9 cellular contexts compared by ENCODE assay signal in genomic region chr20:16801919-16802651, GRCh38. TPM values are rescaled to one million over a fixed set of nuclear protein-coding genes. Genes with fewer than 3 reads are reported as not detected.
DNase-seq lines count a peak whose midpoint lies in the region; ATAC-seq, FAIRE-seq and TF ChIP-seq lines count a peak whose summit lies in the region.
"Had no signal": no experiment of that assay in that cellular context is flagged by ENCODE, and none has a peak within 500 bp of the region (broad histone marks: within the 10 kb centered on the region; RNA-seq: fewer than 3 reads in every experiment).

No MANE protein-coding gene starts in this region.

- intact Hi-C loops in pancreas (cut with DNase I), result loop anchor here (2.0 to 10.0 kb wide), 4 partner anchors 483 to 635 kb away; no protein-coding TSS in a partner anchor

- FAIRE-seq in GM19239 (lab: Jason Lieb, UNC) (peak; percentile 80), pancreas (lab: Jason Lieb, UNC) (peak; percentile 26)

- H3K4me3 Mint-ChIP-seq in activated T-cell treated with anti-CD3 and anti-CD28 coated beads, Interleukin-2, amount 50 U/mL, for 4 hours, result no peak overlapping the region

- DNase-seq in GM19239 (ENCODE audit: insufficient read length, low spot score) (peak; percentile 12), HuH-7 (ENCODE audit: low spot score) (peak; percentile 40), fibroblast of villous mesenchyme (ENCODE audit: low read depth) (peak; percentile 51), pancreas (peak; percentile 22 to 86 (median 62)), NCI-H226 (no peak)
- peak; percentile 39 for DNase-seq in activated T-cell treated with anti-CD3 and anti-CD28 coated beads, Interleukin-2, amount 50 U/mL, for 4 hours

- H3K36me3 ChIP-seq in OCI-LY1 (ENCODE audit: insufficient read depth, low read length), result no peaks in the 10 kb centered on the region
- no peaks in the 10 kb centered on the region for H3K36me3 ChIP-seq in pancreas

- H2AFZ ChIP-seq in OCI-LY1 (ENCODE audit: low read length), result no peak overlapping the region

- peaks cover 48% of the 10 kb centered on the region for H3K27me3 Mint-ChIP-seq in activated T-cell treated with anti-CD3 and anti-CD28 coated beads, Interleukin-2, amount 50 U/mL, for 4 hours (ENCODE audit: low read depth)

- no peaks in the 10 kb centered on the region for H3K27me3 ChIP-seq in OCI-LY1 (ENCODE audit: insufficient read depth, low read length)
- peaks cover 0 to 12% (median 0%) of the 10 kb centered on the region in 4 donors for H3K27me3 ChIP-seq in pancreas

- no peaks in the 10 kb centered on the region for H4K20me1 ChIP-seq in OCI-LY1 (ENCODE audit: insufficient read depth, low read length)

- H3K9ac ChIP-seq in OCI-LY1 (ENCODE audit: low read length), result no peak overlapping the region

- peak; percentile 87 for TF ChIP-seq CTCF in C4-2B (conservative IDR thresholded peaks at IDR 0.05)
- TF ChIP-seq CTCF in OCI-LY1 (IDR thresholded peaks at IDR 0.05; ENCODE audit: low read length), result peak; percentile 79
- TF ChIP-seq CTCF in fibroblast of villous mesenchyme (IDR thresholded peaks at IDR 0.05; ENCODE audit: insufficient read depth, low read depth, low read length), result peak; percentile 90
- peak; percentile 57 to 84 (median 72) for TF ChIP-seq CTCF in pancreas (IDR thresholded peaks at IDR 0.05)

- H3K9me2 ChIP-seq in OCI-LY1 (ENCODE audit: low read depth, low read length), result no peaks in the 10 kb centered on the region

- no peak overlapping the region for H3K4me3 ChIP-seq in OCI-LY1 (ENCODE audit: low read depth, low read length, poor library complexity, severe bottlenecking)
- H3K4me3 ChIP-seq in fibroblast of villous mesenchyme (ENCODE audit: low read depth, low read length), result no peak overlapping the region
- H3K4me3 ChIP-seq in pancreas, result no peak overlapping the region
- H3K4me3 ChIP-seq: skin epidermis had no signal

- H3K36me3 Mint-ChIP-seq in activated T-cell treated with anti-CD3 and anti-CD28 coated beads, Interleukin-2, amount 50 U/mL, for 4 hours (ENCODE audit: insufficient read depth), result no peaks in the 10 kb centered on the region

- H3K79me2 ChIP-seq in OCI-LY1 (ENCODE audit: insufficient read depth, low read length), result no peaks in the 10 kb centered on the region

- H3K4me2 ChIP-seq in OCI-LY1 (ENCODE audit: low read length), result no peak overlapping the region

- H3F3A ChIP-seq in OCI-LY1 (ENCODE audit: insufficient read depth, low read length), result no peaks in the 10 kb centered on the region

- no peaks in the 10 kb centered on the region for H3K4me1 ChIP-seq in OCI-LY1 (ENCODE audit: insufficient read depth, low read length, severe bottlenecking)
- H3K4me1 ChIP-seq in pancreas, result no peaks in the 10 kb centered on the region

- H3K9me3 ChIP-seq in OCI-LY1 (ENCODE audit: low read length) (no peaks in the 10 kb centered on the region), pancreas (no peaks in the 10 kb centered on the region)

- no peak for ATAC-seq in activated T-cell treated with anti-CD3 and anti-CD28 coated beads, Interleukin-2, amount 50 U/mL, for 4 hours
- peak in 3 of 4 donors; percentile 71 to 78 (median 76) for ATAC-seq in pancreas

- H3K9me3 Mint-ChIP-seq in activated T-cell treated with anti-CD3 and anti-CD28 coated beads, Interleukin-2, amount 50 U/mL, for 4 hours, result no peaks in the 10 kb centered on the region

- H3K4me1 Mint-ChIP-seq in activated T-cell treated with anti-CD3 and anti-CD28 coated beads, Interleukin-2, amount 50 U/mL, for 4 hours (ENCODE audit: low read depth), result no peaks in the 10 kb centered on the region

- no peak overlapping the region for H3K27ac ChIP-seq in C4-2B
- H3K27ac ChIP-seq in OCI-LY1 (ENCODE audit: low read depth, low read length, poor library complexity, severe bottlenecking), result no peak overlapping the region
- no peak overlapping the region for H3K27ac ChIP-seq in pancreas
- H3K27ac ChIP-seq: skin epidermis had no signal

- WGBS in pancreas, 2 donors, result 22 to 35% methylated on average over 15 of the region's 15 CpGs

RNA-seq across cellular contexts. Expression of gene OTOR, which starts 53.9 kb away (rescaled TPM):
- total RNA-seq in activated T-cell treated with anti-CD3 and anti-CD28 coated beads, Interleukin-2, amount 50 U/mL, for 4 hours, result not detected
- not detected in 2 replicates for total RNA-seq in fibroblast of villous mesenchyme
- not detected for total RNA-seq in pancreas
- not detected for polyA plus RNA-seq in pancreas

Comparison
In these comparisons a context has a peak if more than half of its experiments do, and no peak if none do; other contexts are left out.
1. ATAC-seq: peak in pancreas (3 of 4); none in activated T-cell treated with anti-CD3 and anti-CD28 coated beads, Interleukin-2, amount 50 U/mL, for 4 hours (0 of 2).
2. Peak in every context shown above with its lines, with median percentiles within 50 percentile points of each other: CTCF ChIP-seq.